8 cellular contexts compared by ENCODE assay signal in genomic region chr11:59669611-59670009, GRCh38. TPM values are rescaled to one million over a fixed set of nuclear protein-coding genes. Genes with fewer than 3 reads are reported as not detected.
DNase-seq lines count a peak whose midpoint lies in the region; ATAC-seq and TF ChIP-seq lines count a peak whose summit lies in the region.

No MANE protein-coding gene starts in this region.

- H3K4me3 Mint-ChIP-seq in activated naive CD4-positive, alpha-beta T cell treated with anti-CD3 and anti-CD28 coated beads, Interleukin-2, amount 50 U/mL, for 24 hours = peak overlapping the region; percentile 98

- peaks cover 9% of the 10 kb centered on the region for H3K4me1 ChIP-seq in endocrine pancreas (ENCODE audit: control insufficient read depth, insufficient read depth, low read length)
- peaks cover 20 to 43% (median 28%) of the 10 kb centered on the region in 4 donors for H3K4me1 ChIP-seq in upper lobe of left lung

- H3K27me3 ChIP-seq in endocrine pancreas (ENCODE audit: control insufficient read depth, insufficient read depth, low read length) (no peaks in the 10 kb centered on the region), upper lobe of left lung (no peaks in the 10 kb centered on the region)

- peaks cover 42% of the 10 kb centered on the region for H3K4me1 Mint-ChIP-seq in activated naive CD4-positive, alpha-beta T cell treated with anti-CD3 and anti-CD28 coated beads, Interleukin-2, amount 50 U/mL, for 24 hours

- no peak for DNase-seq in activated naive CD4-positive, alpha-beta T cell (lab: John Stamatoyannopoulos, UW)
- DNase-seq in OCI-M1 (lab: John Stamatoyannopoulos, UW) = peak; percentile 57
- peak; percentile 12 for DNase-seq in middle frontal gyrus (ENCODE audit: extremely low spot score, low spot score)
- peak; percentile 33 to 90 for DNase-seq in upper lobe of left lung
- no peak for DNase-seq in NK-92 treated with Interleukin-12 subunit alpha and Interleukin-12 subunit beta, amount 100 ng/mL, for 24 hours (lab: John Stamatoyannopoulos, UW)

- no peak for TF ChIP-seq POLR2A in upper lobe of left lung (IDR thresholded peaks at IDR 0.05)

- TF ChIP-seq EP300 in upper lobe of left lung (IDR thresholded peaks at IDR 0.05) = no peak

- H3K4me3 ChIP-seq in endocrine pancreas (ENCODE audit: control insufficient read depth, insufficient read depth, low read length) (peak overlapping the region; percentile 72), upper lobe of left lung (peak overlapping the region; percentile 36 to 96 (median 74))

- H3K36me3 Mint-ChIP-seq in activated naive CD4-positive, alpha-beta T cell treated with anti-CD3 and anti-CD28 coated beads, Interleukin-2, amount 50 U/mL, for 24 hours = peaks cover 9% of the 10 kb centered on the region

- 4 to 8% methylated on average over 8 to 22 of the region's 22 CpGs for WGBS in upper lobe of left lung, 2 donors

- no peaks in the 10 kb centered on the region for H3K9me3 ChIP-seq in endocrine pancreas (ENCODE audit: control insufficient read depth, low read length)
- H3K9me3 ChIP-seq in upper lobe of left lung = no peaks in the 10 kb centered on the region

- TF ChIP-seq CTCF in upper lobe of left lung (IDR thresholded peaks at IDR 0.05) = no peak

- H3K9me3 Mint-ChIP-seq in activated naive CD4-positive, alpha-beta T cell treated with anti-CD3 and anti-CD28 coated beads, Interleukin-2, amount 50 U/mL, for 24 hours = no peaks in the 10 kb centered on the region

- peak overlapping the region; percentile 85 for H3K9ac ChIP-seq in endocrine pancreas (ENCODE audit: control insufficient read depth, insufficient read depth, low read length)

- ATAC-seq in upper lobe of left lung (ENCODE audit: low FRiP score in 2 of 2) (peak; percentile 41 to 54), HG03108 (IDR thresholded peaks at IDR 0.05; ENCODE audit: unreplicated experiment) (no peak)

- H3K36me3 ChIP-seq in endocrine pancreas (ENCODE audit: control insufficient read depth, insufficient read depth, low read length) (peaks cover 2% of the 10 kb centered on the region), upper lobe of left lung (peaks cover 11 to 21% (median 15%) of the 10 kb centered on the region in 4 donors)

- peak overlapping the region; percentile 96 to 100 (median 96) for H3K27ac ChIP-seq in upper lobe of left lung

- peak overlapping the region; percentile 96 for H3K27ac Mint-ChIP-seq in activated naive CD4-positive, alpha-beta T cell treated with anti-CD3 and anti-CD28 coated beads, Interleukin-2, amount 50 U/mL, for 24 hours

- H3K27me3 Mint-ChIP-seq in activated naive CD4-positive, alpha-beta T cell treated with anti-CD3 and anti-CD28 coated beads, Interleukin-2, amount 50 U/mL, for 24 hours = no peaks in the 10 kb centered on the region

RNA-seq across cellular contexts. Expression of gene PATL1, which starts 0.8 kb away (rescaled TPM):
- total RNA-seq in upper lobe of left lung = 10 to 100 TPM; 13.4 to 34.5 (median 23.7) TPM

RNA-seq across cellular contexts. Expression of gene OR10V1, which starts 44.0 kb away (rescaled TPM):
- not detected for total RNA-seq in upper lobe of left lung

RNA-seq across cellular contexts. Expression of gene OSBP, which starts 54.0 kb away (rescaled TPM):
- 10 to 100 TPM; 24.4 to 52.6 (median 35.0) TPM for total RNA-seq in upper lobe of left lung

Comparison
In these comparisons a context has a peak if more than half of its experiments do, and no peak if none do; other contexts are left out.
1. DNase-seq: peak in OCI-M1 (single experiment), middle frontal gyrus (single experiment) and upper lobe of left lung (2 of 2); none in activated naive CD4-positive, alpha-beta T cell (0 of 4) and NK-92 treated with Interleukin-12 subunit alpha and Interleukin-12 subunit beta, amount 100 ng/mL, for 24 hours (single experiment).